Comparison of ENCODE assay signal across 8 cellular contexts in genomic region chr17:68011199-68011665, GRCh38. TPM values are rescaled to one million over a fixed set of nuclear protein-coding genes. Genes with fewer than 3 reads are reported as not detected.
A peak's percentile ranks its signal among the peaks of the same experiment; 100 is the strongest.
DNase-seq lines count a peak whose midpoint lies in the region; ATAC-seq and TF ChIP-seq lines count a peak whose summit lies in the region.

No MANE protein-coding gene starts in this region.

- DNase-seq in COLO668 (lab: John Stamatoyannopoulos, UW; ENCODE audit: unreplicated experiment) = peak; percentile 50
- DNase-seq in SK-N-SH = peak; percentile 78
- peak; percentile 57 for DNase-seq in activated naive CD4-positive, alpha-beta T cell treated with anti-CD3 and anti-CD28 coated beads, Interleukin-2, amount 50 U/mL, for 16 hours
- DNase-seq in right atrium auricular region (ENCODE audit: low spot score) = no peak
- DNase-seq in stimulated activated CD4-positive, alpha-beta T cell treated with anti-CD3 and anti-CD28 coated beads, Interleukin-15, amount 100 ng/mL, for 1 hour (ENCODE audit: low read depth in 1 of 2, low spot score in 1 of 2) = peak; percentile 36 to 47
- no peak for DNase-seq in NCI-H1105 treated with DMSO at 0.1 percent for 48 hours (lab: John Stamatoyannopoulos, UW)

- H4K20me1 ChIP-seq in SK-N-SH (ENCODE audit: insufficient read depth) = no peaks in the 10 kb centered on the region

- peak overlapping the region in 1 of 2 experiments; percentile 13; a peak in 1 of 4 replicates for H3K4me3 ChIP-seq in SK-N-SH (ENCODE audit: low read depth in 2 of 2, low read length in 1 of 2)
- no peak overlapping the region for H3K4me3 ChIP-seq in right atrium auricular region

- no peaks in the 10 kb centered on the region for H3K9me3 ChIP-seq in SK-N-SH
- H3K9me3 ChIP-seq in right atrium auricular region = no peaks in the 10 kb centered on the region

- H3K27ac ChIP-seq in SK-N-SH (ENCODE audit: low read depth in 2 of 2, low read length in 1 of 2) (no peak overlapping the region), right atrium auricular region (no peak overlapping the region)

- no peaks in the 10 kb centered on the region for H3K27me3 ChIP-seq in SK-N-SH (ENCODE audit: insufficient read depth)
- H3K27me3 ChIP-seq in right atrium auricular region = no peaks in the 10 kb centered on the region

- CTCF ChIA-PET in SK-N-SH (lab: Yijun Ruan, JAX) = interaction anchor here (0.6 to 1.6 kb wide), 11 partner anchors 8 to 347 kb away, joined by 3 to 8 read pairs (median 3); partner anchors contain the start of genes C17orf58 and KPNA2

- H3K4me2 ChIP-seq in SK-N-SH = no peak overlapping the region

- no peak overlapping the region for H2AFZ ChIP-seq in SK-N-SH (ENCODE audit: low read depth)

- TF ChIP-seq CTCF in SK-N-SH (IDR thresholded peaks at IDR 0.05) = peak; percentile 89
- TF ChIP-seq CTCF in right atrium auricular region (IDR thresholded peaks at IDR 0.05) = peak; percentile 44 to 69

- peak; percentile 39 for TF ChIP-seq RAD21 in SK-N-SH (IDR thresholded peaks at IDR 0.05; ENCODE audit: low read length)

- H3F3A ChIP-seq in SK-N-SH (replicated peaks; ENCODE audit: insufficient read depth) = no peaks in the 10 kb centered on the region

- TF ChIP-seq EP300 in SK-N-SH (IDR thresholded peaks at IDR 0.05; ENCODE audit: borderline replicate concordance in 1 of 2, low read depth in 1 of 2, low read length in 1 of 2) = no peak

- POLR2A ChIA-PET in SK-N-SH (lab: Yijun Ruan, JAX) = no interaction called here

- H3K4me1 ChIP-seq in SK-N-SH (ENCODE audit: control insufficient read depth in 1 of 2, insufficient read depth in 2 of 2, low read depth in 1 of 2, low read length in 1 of 2) (no peaks in the 10 kb centered on the region), right atrium auricular region (no peaks in the 10 kb centered on the region)

- WGBS in SK-N-SH (ENCODE audit: low lambda C conversion rate) = 49% methylated on average over 20 of the region's 20 CpGs

- H3K36me3 ChIP-seq in SK-N-SH (replicated peaks in 1 of 2; ENCODE audit: control insufficient read depth in 1 of 2, insufficient read depth in 2 of 2, low read length in 1 of 2) = no peaks in the 10 kb centered on the region
- no peaks in the 10 kb centered on the region for H3K36me3 ChIP-seq in right atrium auricular region

- ATAC-seq in HG02798 (IDR thresholded peaks at IDR 0.05; ENCODE audit: poor library complexity, unreplicated experiment) (peak; percentile 63), GM18873 (IDR thresholded peaks at IDR 0.05; ENCODE audit: low FRiP score, unreplicated experiment) (no peak)

- no peaks in the 10 kb centered on the region for H3K9me2 ChIP-seq in SK-N-SH

- H3K9ac ChIP-seq in SK-N-SH = no peak overlapping the region

- H3K79me2 ChIP-seq in SK-N-SH (ENCODE audit: insufficient read depth) = no peaks in the 10 kb centered on the region

TF ChIP-seq in SK-N-SH, 30 proteins besides CTCF, POLR2A, EP300 and RAD21:
- TF ChIP-seq SMC3 (IDR thresholded peaks at IDR 0.05; ENCODE audit: low read depth, low read length) (peak; percentile 38), FOXM1 (IDR thresholded peaks at IDR 0.05; ENCODE audit: low read depth) (no peak)
TF ChIP-seq in SK-N-SH: peak in this region for 1.

RNA-seq across cellular contexts. Expression of gene C17orf58, which starts 15.0 kb away (rescaled TPM):
- 21.2 and 22.9 TPM in 2 replicates for polyA plus RNA-seq in SK-N-SH (2012; rRNA removed)
- 23.1 and 23.4 TPM in 2 replicates for polyA plus RNA-seq in SK-N-SH (2012; cell fraction: cytosol; rRNA removed)
- polyA plus RNA-seq in SK-N-SH (2012; cell fraction: nucleus; rRNA removed) = 9.6 and 13.8 TPM in 2 replicates
- total RNA-seq in right atrium auricular region = 10 to 100 TPM in 1 of 2 donors, 1 to 10 TPM in 1; 6.9 to 10.1 TPM

RNA-seq across cellular contexts. Expression of gene KPNA2, which starts 24.3 kb away (rescaled TPM):
- polyA plus RNA-seq in SK-N-SH (2012; rRNA removed) = 122 and 139 TPM in 2 replicates
- 122 and 123 TPM in 2 replicates for polyA plus RNA-seq in SK-N-SH (2012; cell fraction: cytosol; rRNA removed)
- polyA plus RNA-seq in SK-N-SH (2012; cell fraction: nucleus; rRNA removed) = 71.3 and 114 TPM in 2 replicates
- 10 to 100 TPM; 17.9 to 19.2 TPM for total RNA-seq in right atrium auricular region

Comparison
In these comparisons a context has a peak if more than half of its experiments do, and no peak if none do; other contexts are left out.
1. DNase-seq: peak in COLO668 (single experiment), SK-N-SH (single experiment), activated naive CD4-positive, alpha-beta T cell treated with anti-CD3 and anti-CD28 coated beads, Interleukin-2, amount 50 U/mL, for 16 hours (single experiment) and stimulated activated CD4-positive, alpha-beta T cell treated with anti-CD3 and anti-CD28 coated beads, Interleukin-15, amount 100 ng/mL, for 1 hour (2 of 2); none in right atrium auricular region (single experiment) and NCI-H1105 treated with DMSO at 0.1 percent for 48 hours (single experiment).